Comparison of ENCODE assay signal across 1 cellular context in the genomic region with DNA sequence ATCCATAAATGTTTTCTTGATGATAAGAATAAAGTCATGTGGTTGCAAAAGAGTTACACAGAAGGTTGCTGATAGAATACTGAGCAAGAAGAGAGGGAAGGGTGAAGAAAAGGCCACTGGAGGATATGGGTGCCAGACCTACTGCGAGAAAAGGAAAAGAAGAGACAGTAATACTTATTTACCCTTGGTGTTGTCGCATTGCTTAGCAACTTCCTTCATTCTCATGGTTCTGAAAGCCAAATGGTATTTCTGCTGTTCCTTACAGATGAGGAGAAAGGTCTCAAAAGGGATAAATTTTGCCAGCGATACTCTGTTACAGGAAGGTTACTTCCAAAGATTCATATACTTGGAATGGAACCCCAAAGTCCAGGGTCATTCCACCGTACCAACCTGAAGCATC.
TF ChIP-seq lines count a peak whose summit lies in the region.

No MANE protein-coding gene starts in this region.

TF ChIP-seq in GM23338, 12 proteins besides CTCF, POLR2A, EP300 and RAD21 (continued from another document):
- TF ChIP-seq JUNB (IDR thresholded peaks at IDR 0.05; ENCODE audit: unreplicated experiment), result no peak
- TF ChIP-seq EZH2phosphoT487 (IDR thresholded peaks at IDR 0.05; ENCODE audit: unreplicated experiment), result no peak
- TF ChIP-seq STAT1 (IDR thresholded peaks at IDR 0.05; ENCODE audit: unreplicated experiment), result no peak
- no peak for TF ChIP-seq ETS1 (IDR thresholded peaks at IDR 0.05)
- no peak for TF ChIP-seq CREB1 (CRISPR knock-in tag; IDR thresholded peaks at IDR 0.05; ENCODE audit: low read depth)
- no peak for TF ChIP-seq EZH2 (IDR thresholded peaks at IDR 0.05; ENCODE audit: low read depth, unreplicated experiment)
